In the genomic region with DNA sequence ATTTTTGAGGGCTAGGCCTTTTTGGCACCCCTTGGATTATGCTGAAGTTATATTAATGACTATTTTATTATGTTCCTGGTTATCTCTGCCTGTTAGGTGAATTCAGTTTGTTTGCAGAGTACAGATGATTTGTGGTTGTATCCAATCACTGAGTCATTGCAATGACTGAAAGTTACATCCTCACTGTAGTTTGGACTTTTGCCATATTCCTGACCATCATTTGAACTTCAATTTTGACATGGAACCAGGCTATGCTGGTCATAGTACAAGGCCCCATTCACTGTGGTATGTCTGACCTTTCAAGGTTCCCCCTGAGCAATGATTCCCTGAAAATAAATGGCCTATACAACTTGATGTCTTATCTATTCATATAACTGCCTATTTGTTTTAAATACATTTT, we compare ENCODE assay signal across 1 cellular context.
TF ChIP-seq lines count a peak whose summit lies in the region.

No MANE protein-coding gene starts in this region.

TF ChIP-seq in WTC11, 78 proteins besides CTCF, POLR2A, EP300 and RAD21 (continued from another document):
- TF ChIP-seq, protein P1, sequence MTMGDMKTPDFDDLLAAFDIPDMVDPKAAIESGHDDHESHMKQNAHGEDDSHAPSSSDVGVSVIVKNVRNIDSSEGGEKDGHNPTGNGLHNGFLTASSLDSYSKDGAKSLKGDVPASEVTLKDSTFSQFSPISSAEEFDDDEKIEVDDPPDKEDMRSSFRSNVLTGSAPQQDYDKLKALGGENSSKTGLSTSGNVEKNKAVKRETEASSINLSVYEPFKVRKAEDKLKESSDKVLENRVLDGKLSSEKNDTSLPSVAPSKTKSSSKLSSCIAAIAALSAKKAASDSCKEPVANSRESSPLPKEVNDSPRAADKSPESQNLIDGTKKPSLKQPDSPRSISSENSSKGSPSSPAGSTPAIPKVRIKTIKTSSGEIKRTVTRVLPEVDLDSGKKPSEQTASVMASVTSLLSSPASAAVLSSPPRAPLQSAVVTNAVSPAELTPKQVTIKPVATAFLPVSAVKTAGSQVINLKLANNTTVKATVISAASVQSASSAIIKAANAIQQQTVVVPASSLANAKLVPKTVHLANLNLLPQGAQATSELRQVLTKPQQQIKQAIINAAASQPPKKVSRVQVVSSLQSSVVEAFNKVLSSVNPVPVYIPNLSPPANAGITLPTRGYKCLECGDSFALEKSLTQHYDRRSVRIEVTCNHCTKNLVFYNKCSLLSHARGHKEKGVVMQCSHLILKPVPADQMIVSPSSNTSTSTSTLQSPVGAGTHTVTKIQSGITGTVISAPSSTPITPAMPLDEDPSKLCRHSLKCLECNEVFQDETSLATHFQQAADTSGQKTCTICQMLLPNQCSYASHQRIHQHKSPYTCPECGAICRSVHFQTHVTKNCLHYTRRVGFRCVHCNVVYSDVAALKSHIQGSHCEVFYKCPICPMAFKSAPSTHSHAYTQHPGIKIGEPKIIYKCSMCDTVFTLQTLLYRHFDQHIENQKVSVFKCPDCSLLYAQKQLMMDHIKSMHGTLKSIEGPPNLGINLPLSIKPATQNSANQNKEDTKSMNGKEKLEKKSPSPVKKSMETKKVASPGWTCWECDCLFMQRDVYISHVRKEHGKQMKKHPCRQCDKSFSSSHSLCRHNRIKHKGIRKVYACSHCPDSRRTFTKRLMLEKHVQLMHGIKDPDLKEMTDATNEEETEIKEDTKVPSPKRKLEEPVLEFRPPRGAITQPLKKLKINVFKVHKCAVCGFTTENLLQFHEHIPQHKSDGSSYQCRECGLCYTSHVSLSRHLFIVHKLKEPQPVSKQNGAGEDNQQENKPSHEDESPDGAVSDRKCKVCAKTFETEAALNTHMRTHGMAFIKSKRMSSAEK (CRISPR knock-in tag; IDR thresholded peaks at IDR 0.05; ENCODE audit: borderline replicate concordance): no peak
- TF ChIP-seq, protein P2, sequence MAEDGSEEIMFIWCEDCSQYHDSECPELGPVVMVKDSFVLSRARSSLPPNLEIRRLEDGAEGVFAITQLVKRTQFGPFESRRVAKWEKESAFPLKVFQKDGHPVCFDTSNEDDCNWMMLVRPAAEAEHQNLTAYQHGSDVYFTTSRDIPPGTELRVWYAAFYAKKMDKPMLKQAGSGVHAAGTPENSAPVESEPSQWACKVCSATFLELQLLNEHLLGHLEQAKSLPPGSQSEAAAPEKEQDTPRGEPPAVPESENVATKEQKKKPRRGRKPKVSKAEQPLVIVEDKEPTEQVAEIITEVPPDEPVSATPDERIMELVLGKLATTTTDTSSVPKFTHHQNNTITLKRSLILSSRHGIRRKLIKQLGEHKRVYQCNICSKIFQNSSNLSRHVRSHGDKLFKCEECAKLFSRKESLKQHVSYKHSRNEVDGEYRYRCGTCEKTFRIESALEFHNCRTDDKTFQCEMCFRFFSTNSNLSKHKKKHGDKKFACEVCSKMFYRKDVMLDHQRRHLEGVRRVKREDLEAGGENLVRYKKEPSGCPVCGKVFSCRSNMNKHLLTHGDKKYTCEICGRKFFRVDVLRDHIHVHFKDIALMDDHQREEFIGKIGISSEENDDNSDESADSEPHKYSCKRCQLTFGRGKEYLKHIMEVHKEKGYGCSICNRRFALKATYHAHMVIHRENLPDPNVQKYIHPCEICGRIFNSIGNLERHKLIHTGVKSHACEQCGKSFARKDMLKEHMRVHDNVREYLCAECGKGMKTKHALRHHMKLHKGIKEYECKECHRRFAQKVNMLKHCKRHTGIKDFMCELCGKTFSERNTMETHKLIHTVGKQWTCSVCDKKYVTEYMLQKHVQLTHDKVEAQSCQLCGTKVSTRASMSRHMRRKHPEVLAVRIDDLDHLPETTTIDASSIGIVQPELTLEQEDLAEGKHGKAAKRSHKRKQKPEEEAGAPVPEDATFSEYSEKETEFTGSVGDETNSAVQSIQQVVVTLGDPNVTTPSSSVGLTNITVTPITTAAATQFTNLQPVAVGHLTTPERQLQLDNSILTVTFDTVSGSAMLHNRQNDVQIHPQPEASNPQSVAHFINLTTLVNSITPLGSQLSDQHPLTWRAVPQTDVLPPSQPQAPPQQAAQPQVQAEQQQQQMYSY (CRISPR knock-in tag; IDR thresholded peaks at IDR 0.05): no peak
- no peak for TF ChIP-seq ZNF138 (CRISPR knock-in tag; conservative IDR thresholded peaks at IDR 0.05)
- TF ChIP-seq, protein P3, sequence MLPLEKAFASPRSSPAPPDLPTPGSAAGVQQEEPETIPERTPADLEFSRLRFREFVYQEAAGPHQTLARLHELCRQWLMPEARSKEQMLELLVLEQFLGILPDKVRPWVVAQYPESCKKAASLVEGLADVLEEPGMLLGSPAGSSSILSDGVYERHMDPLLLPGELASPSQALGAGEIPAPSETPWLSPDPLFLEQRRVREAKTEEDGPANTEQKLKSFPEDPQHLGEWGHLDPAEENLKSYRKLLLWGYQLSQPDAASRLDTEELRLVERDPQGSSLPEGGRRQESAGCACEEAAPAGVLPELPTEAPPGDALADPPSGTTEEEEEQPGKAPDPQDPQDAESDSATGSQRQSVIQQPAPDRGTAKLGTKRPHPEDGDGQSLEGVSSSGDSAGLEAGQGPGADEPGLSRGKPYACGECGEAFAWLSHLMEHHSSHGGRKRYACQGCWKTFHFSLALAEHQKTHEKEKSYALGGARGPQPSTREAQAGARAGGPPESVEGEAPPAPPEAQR (CRISPR knock-in tag; IDR thresholded peaks at IDR 0.05): no peak
- TF ChIP-seq ZNF219 (CRISPR knock-in tag; IDR thresholded peaks at IDR 0.05; ENCODE audit: borderline replicate concordance): no peak
- TF ChIP-seq ATF1 (CRISPR knock-in tag; IDR thresholded peaks at IDR 0.05): no peak
- TF ChIP-seq TCF7 (CRISPR knock-in tag; IDR thresholded peaks at IDR 0.05; ENCODE audit: low read depth): no peak
- no peak for TF ChIP-seq PRRX2 (CRISPR knock-in tag; IDR thresholded peaks at IDR 0.05)
- TF ChIP-seq, protein P4, sequence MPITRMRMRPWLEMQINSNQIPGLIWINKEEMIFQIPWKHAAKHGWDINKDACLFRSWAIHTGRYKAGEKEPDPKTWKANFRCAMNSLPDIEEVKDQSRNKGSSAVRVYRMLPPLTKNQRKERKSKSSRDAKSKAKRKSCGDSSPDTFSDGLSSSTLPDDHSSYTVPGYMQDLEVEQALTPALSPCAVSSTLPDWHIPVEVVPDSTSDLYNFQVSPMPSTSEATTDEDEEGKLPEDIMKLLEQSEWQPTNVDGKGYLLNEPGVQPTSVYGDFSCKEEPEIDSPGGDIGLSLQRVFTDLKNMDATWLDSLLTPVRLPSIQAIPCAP (CRISPR knock-in tag; IDR thresholded peaks at IDR 0.05): no peak
- TF ChIP-seq, protein P5, sequence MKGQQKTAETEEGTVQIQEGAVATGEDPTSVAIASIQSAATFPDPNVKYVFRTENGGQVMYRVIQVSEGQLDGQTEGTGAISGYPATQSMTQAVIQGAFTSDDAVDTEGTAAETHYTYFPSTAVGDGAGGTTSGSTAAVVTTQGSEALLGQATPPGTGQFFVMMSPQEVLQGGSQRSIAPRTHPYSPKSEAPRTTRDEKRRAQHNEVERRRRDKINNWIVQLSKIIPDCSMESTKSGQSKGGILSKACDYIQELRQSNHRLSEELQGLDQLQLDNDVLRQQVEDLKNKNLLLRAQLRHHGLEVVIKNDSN (CRISPR knock-in tag; IDR thresholded peaks at IDR 0.05): no peak
- no peak for TF ChIP-seq NFE2L1 (CRISPR knock-in tag; IDR thresholded peaks at IDR 0.05)
